ENCODE assay signal across 8 cellular contexts in the genomic region with DNA sequence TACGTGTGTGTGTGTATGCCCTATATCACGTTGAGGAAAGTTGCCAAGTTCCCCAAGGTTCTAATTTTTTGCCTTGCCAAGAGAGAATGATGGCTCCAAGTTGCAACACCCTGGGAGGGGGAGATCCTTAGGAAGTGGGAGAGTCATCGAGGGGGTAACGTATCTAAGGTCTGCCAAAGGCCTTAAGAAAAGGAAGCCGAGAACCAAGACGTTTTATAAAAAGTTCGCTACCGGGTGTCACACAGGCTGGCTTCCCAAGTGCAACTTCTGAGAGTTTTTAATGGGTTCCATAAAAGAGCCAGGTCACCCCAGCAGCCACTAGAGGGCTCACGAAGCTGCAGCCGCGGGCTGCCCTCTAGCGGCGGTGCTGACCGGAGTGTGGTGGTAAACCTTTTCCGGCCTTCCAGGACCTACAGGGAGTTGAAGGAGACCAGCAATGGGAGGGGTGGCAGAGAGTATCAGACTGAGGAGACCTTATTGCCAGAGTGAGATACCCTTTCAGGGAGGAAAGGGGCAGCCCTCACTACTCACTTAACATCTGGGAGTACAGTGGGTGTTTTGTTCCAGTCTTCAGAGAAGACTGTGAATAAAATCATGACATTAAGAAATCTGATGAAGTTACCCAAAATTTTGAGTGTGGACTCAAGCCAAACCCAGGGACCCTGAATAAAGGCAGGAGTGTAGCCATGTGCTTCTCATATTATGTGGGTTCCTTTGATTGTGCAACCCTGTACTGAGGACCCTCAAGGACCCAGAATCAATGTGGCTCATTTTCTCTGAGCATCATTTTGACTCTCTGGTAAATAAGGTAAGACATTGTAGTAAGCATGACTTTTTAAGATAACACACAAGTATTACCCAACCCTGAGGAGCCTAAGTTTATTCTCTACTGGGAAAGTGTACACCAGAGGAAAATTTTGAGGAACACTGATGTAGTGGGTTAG. TPM values are rescaled to one million over a fixed set of nuclear protein-coding genes. Genes with fewer than 3 reads are reported as not detected.
A peak's percentile ranks its signal among the peaks of the same experiment; 100 is the strongest.
DNase-seq lines count a peak whose midpoint lies in the region; ATAC-seq and TF ChIP-seq lines count a peak whose summit lies in the region.

No MANE protein-coding gene starts in this region.

- H3K9me3 Mint-ChIP-seq in activated naive CD8-positive, alpha-beta T cell treated with anti-CD3 and anti-CD28 coated beads, Interleukin-2, amount 50 U/mL, for 24 hours = no peaks in the 10 kb centered on the region

- H3K27ac Mint-ChIP-seq in activated naive CD8-positive, alpha-beta T cell treated with anti-CD3 and anti-CD28 coated beads, Interleukin-2, amount 50 U/mL, for 24 hours = peak overlapping the region; percentile 98

- no peaks in the 10 kb centered on the region for H3K27me3 ChIP-seq in aorta (ENCODE audit: control insufficient read depth in 1 of 2, insufficient read depth in 2 of 2, low read length in 1 of 2)

- H3K27ac ChIP-seq in aorta (ENCODE audit: low read depth in 1 of 2, low read length in 2 of 2) = no peak overlapping the region

- no peaks in the 10 kb centered on the region for H3K9me3 ChIP-seq in aorta (ENCODE audit: control insufficient read depth, low read length)

- in situ Hi-C loops in GM13976 (cut with MboI; ENCODE audit: low sequenced_read_pairs, unreplicated experiment) = loop anchor here (10.0 kb wide), 1 partner anchor 119 kb away; a partner anchor contains a TSS

- WGBS in aorta, 2 donors = 3 to 5% methylated on average over 15 of the region's 15 CpGs

- intact Hi-C loops in left ventricle myocardium superior (cut with micrococcal nuclease) = no loop called here
- intact Hi-C loops in aorta (cut with DNase I) = loop anchor here in 1 of 2 donors (10.0 kb wide), 2 partner anchors 141 to 251 kb away; a partner anchor contains a TSS

- H3K4me1 Mint-ChIP-seq in activated naive CD8-positive, alpha-beta T cell treated with anti-CD3 and anti-CD28 coated beads, Interleukin-2, amount 50 U/mL, for 24 hours = peaks cover 37% of the 10 kb centered on the region

- H3K36me3 ChIP-seq in aorta (ENCODE audit: control insufficient read depth in 1 of 2, insufficient read depth in 2 of 2, low read length in 1 of 2) = no peaks in the 10 kb centered on the region

- ATAC-seq in HG02840 (IDR thresholded peaks at IDR 0.05; ENCODE audit: low FRiP score, unreplicated experiment) (peak; percentile 64), left ventricle myocardium superior (peak; percentile 81), aorta (ENCODE audit: low FRiP score) (peak; percentile 90)
- ATAC-seq in activated naive CD8-positive, alpha-beta T cell treated with anti-CD3 and anti-CD28 coated beads, Interleukin-2, amount 50 U/mL, for 24 hours = peak; percentile 76

- no peaks in the 10 kb centered on the region for H3K4me1 ChIP-seq in aorta (ENCODE audit: control insufficient read depth in 1 of 2, insufficient read depth in 2 of 2, low read length in 2 of 2)

- TF ChIP-seq CTCF in GM13976 (IDR thresholded peaks at IDR 0.05; ENCODE audit: borderline replicate concordance, control extremely low read depth, extremely low read depth, insufficient read depth, missing control alignments) = peak; percentile 100

- no peak overlapping the region for H3K4me3 ChIP-seq in aorta (ENCODE audit: low read length in 2 of 2)

- H3K27me3 Mint-ChIP-seq in activated naive CD8-positive, alpha-beta T cell treated with anti-CD3 and anti-CD28 coated beads, Interleukin-2, amount 50 U/mL, for 24 hours = no peaks in the 10 kb centered on the region

- H3K4me3 Mint-ChIP-seq in activated naive CD8-positive, alpha-beta T cell treated with anti-CD3 and anti-CD28 coated beads, Interleukin-2, amount 50 U/mL, for 24 hours = peak overlapping the region; percentile 95

- peaks cover 7% of the 10 kb centered on the region for H3K36me3 Mint-ChIP-seq in activated naive CD8-positive, alpha-beta T cell treated with anti-CD3 and anti-CD28 coated beads, Interleukin-2, amount 50 U/mL, for 24 hours (ENCODE audit: low read depth)

- DNase-seq in GM13976 (ENCODE audit: low spot score) (peak; percentile 78), NCI-H1436 (lab: John Stamatoyannopoulos, UW) (peak; percentile 84), SW 1271 (lab: John Stamatoyannopoulos, UW) (peak; percentile 91 to 97), left ventricle myocardium superior (peak; percentile 93), putamen (ENCODE audit: low spot score) (peak; percentile 88), aorta (peak; percentile 92 to 95)
- peak; percentile 91 for DNase-seq in activated naive CD8-positive, alpha-beta T cell treated with anti-CD3 and anti-CD28 coated beads, Interleukin-2, amount 50 U/mL, for 24 hours

RNA-seq across cellular contexts. Expression of a gene that starts 2.5 kb away (rescaled TPM):
- 7.2 TPM for total RNA-seq in left ventricle myocardium superior
- 10 to 100 TPM; 17.4 to 22.1 TPM for total RNA-seq in aorta
- 1 to 10 TPM; 1.0 to 2.0 TPM for polyA plus RNA-seq in aorta
